Comparison of ENCODE assay signal across 1 cellular context in the genomic region with DNA sequence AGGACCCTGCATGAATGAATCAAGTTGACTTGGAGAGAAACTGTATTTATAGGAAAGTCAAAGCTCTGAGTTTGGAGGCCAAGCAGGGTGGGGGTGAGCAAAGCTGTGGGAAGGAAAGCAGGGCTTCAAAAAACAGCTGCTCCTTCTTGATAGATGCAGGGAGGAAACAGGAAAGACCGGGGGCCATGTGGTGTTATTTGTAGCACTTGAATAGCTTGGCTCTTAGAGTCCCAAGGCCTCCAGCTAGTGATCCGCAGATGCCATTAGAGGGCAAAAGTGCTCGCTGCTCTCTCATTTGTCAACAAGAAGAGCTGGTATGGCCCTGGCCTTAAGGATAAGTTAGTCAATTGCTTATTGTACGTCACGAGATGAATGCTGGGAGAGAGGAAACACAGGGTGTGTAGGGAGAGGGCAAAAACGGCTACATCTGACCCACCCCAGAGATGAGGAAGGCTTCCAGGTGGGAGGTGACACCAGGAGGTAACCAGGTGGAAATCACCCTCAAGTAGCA.
TF ChIP-seq lines count a peak whose summit lies in the region.

A gene with protein sequence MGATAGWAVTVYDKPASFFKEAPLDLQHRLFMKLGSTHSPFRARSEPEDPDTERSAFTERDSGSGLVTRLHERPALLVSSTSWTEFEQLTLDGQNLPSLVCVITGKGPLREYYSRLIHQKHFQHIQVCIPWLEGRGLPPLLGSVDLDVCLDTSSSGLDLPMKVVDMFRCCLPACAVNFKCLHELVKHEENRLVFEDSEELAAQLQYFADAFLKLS (plus strand): TSS at position 461 of the 511 bp plus-strand sequence. CDS start 186 bp downstream, outside the sequence.

TF ChIP-seq in HepG2, 621 proteins besides CTCF, POLR2A, EP300 and RAD21 (continued from another document):
- TF ChIP-seq MYPOP (CRISPR knock-in tag; IDR thresholded peaks at IDR 0.05) (no peak), ZNF17 (CRISPR knock-in tag; IDR thresholded peaks at IDR 0.05) (no peak), ZKSCAN5 (CRISPR knock-in tag; IDR thresholded peaks at IDR 0.05) (no peak), MAZ (IDR thresholded peaks at IDR 0.05; ENCODE audit: borderline replicate concordance, low read depth, low read length) (no peak), MAZ (CRISPR knock-in tag; IDR thresholded peaks at IDR 0.05; ENCODE audit: low read depth) (no peak), SOX6 (IDR thresholded peaks at IDR 0.05) (no peak), SOX6 (CRISPR knock-in tag; IDR thresholded peaks at IDR 0.05) (no peak), SYNCRIP (IDR thresholded peaks at IDR 0.05; ENCODE audit: insufficient read depth, low read depth, low read length) (no peak), ZBTB7A (CRISPR knock-in tag; IDR thresholded peaks at IDR 0.05) (no peak), ZNF788 (CRISPR knock-in tag; IDR thresholded peaks at IDR 0.05; ENCODE audit: borderline replicate concordance) (no peak), NR2F6 (IDR thresholded peaks at IDR 0.05) (no peak), NR2F6 (CRISPR knock-in tag; IDR thresholded peaks at IDR 0.05) (no peak)
- TF ChIP-seq, protein P1, sequence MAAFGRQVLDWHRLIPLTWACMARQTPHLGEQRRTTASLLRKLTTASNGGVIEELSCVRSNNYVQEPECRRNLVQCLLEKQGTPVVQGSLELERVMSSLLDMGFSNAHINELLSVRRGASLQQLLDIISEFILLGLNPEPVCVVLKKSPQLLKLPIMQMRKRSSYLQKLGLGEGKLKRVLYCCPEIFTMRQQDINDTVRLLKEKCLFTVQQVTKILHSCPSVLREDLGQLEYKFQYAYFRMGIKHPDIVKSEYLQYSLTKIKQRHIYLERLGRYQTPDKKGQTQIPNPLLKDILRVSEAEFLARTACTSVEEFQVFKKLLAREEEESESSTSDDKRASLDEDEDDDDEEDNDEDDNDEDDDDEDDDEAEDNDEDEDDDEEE (CRISPR knock-in tag; IDR thresholded peaks at IDR 0.05), result no peak
